Comparison of ENCODE assay signal across 31 cellular contexts in the genomic region with DNA sequence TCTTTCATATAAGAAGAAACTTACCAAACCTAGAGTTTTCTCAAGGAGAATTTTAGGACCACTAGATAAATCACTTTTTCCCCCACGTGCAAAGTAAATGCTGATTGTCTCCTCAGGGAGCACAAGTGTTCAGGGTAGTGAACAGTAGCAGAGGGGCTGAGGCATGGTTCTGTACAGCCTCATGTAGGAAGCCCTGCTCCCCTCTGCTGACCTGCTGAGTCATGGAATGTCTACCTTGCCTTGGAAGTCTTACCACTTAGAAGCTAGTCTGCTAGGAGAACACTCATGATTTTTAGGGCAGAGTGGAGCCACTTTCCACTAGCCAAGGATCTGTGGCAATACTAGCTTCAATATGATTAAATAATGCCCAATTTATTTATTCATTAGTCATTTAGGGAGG.
DNase-seq lines count a peak whose midpoint lies in the region; ATAC-seq, FAIRE-seq and TF ChIP-seq lines count a peak whose summit lies in the region.
"Had no signal": no experiment of that assay in that cellular context is flagged by ENCODE, and none has a peak within 500 bp of the region (broad histone marks: within the 10 kb centered on the region; RNA-seq: fewer than 3 reads in every experiment).

No MANE protein-coding gene starts in this region.

- H3K4me1 ChIP-seq in HUES48 (ENCODE audit: control insufficient read depth, insufficient read depth, low read length) (peaks cover 13% of the 10 kb centered on the region), astrocyte (ENCODE audit: insufficient read depth, low read length) (no peaks in the 10 kb centered on the region), mesodermal cell (ENCODE audit: control insufficient read depth, insufficient read depth, low read length, poor library complexity, severe bottlenecking) (peaks cover 5% of the 10 kb centered on the region)
- H3K4me1 ChIP-seq: A549, upper lobe of left lung had no signal

- FAIRE-seq in astrocyte (lab: Jason Lieb, UNC) = no peak
- FAIRE-seq: A549, D721Med, GM12878, kidney had no signal

- no CpG with 5 or more reads among the region's 1 CpG for WGBS in mesodermal cell (ENCODE audit: insufficient coverage in 2 of 2), 2 experiments

- H3K4me1 Mint-ChIP-seq in astrocyte (ENCODE audit: low read depth, unreplicated experiment) = peaks cover 7% of the 10 kb centered on the region
- H3K4me1 Mint-ChIP-seq: central memory CD8-positive, alpha-beta T cell; natural killer cell; stimulated activated effector memory CD8-positive, alpha-beta T cell treated with anti-CD3 and anti-CD28 coated beads, Interleukin-12 subunit alpha, Interleukin-12 subunit beta, amount 100 ng/mL, for 72 hours had no signal

- DNase-seq in astrocyte (ENCODE audit: low read depth) (peak; percentile 10), HK-2 (ENCODE audit: unreplicated experiment) (no peak), kidney glomerular epithelial cell (lab: John Stamatoyannopoulos, UW) (no peak), NOMO-1 treated with DMSO at 0.1 percent for 48 hours (lab: John Stamatoyannopoulos, UW; ENCODE audit: unreplicated experiment) (no peak)
- no peak for DNase-seq in stimulated activated naive CD8-positive, alpha-beta T cell treated with anti-CD3 and anti-CD28 coated beads, Interleukin-15, Interleukin-2, amounts not matched to agents 100 U/mL and 50 U/mL, for 24 hours
- DNase-seq: activated CD4-positive, alpha-beta memory T cell treated with anti-CD3 and anti-CD28 coated beads for 36 hours; activated CD4-positive, alpha-beta T cell treated with anti-CD3 and anti-CD28 coated beads for 1 hour; activated T-cell treated with anti-CD3 and anti-CD28 coated beads, Interleukin-2, amount 50 U/mL, for 72 hours; glutamatergic neuron; KBM-7; kidney; natural killer cell; NCI-H1105; NCI-H187; NCI-H2171; NCI-H524 treated with DMSO at 0.1 percent for 48 hours; SIG-M5; stimulated activated CD4-positive, alpha-beta T cell treated with anti-CD3 and anti-CD28 coated beads, Interleukin-15, amount 100 ng/mL, for 24 hours; substantia nigra; upper lobe of left lung had no signal

- H3K27ac Mint-ChIP-seq in astrocyte (ENCODE audit: unreplicated experiment) = peak overlapping the region; percentile 67
- H3K27ac Mint-ChIP-seq: activated CD4-positive, alpha-beta memory T cell treated with anti-CD3 and anti-CD28 coated beads for 36 hours; activated T-cell treated with anti-CD3 and anti-CD28 coated beads, Interleukin-2, amount 50 U/mL, for 72 hours; natural killer cell; stimulated activated effector memory CD8-positive, alpha-beta T cell treated with anti-CD3 and anti-CD28 coated beads, Interleukin-12 subunit alpha, Interleukin-12 subunit beta, amount 100 ng/mL, for 72 hours; T-helper 2 cell treated with Interferon-gamma antibody and Interleukin-4, amounts not matched to agents 5 μg/mL and 100 μg/mL, for 36 hours had no signal

- H3K9me3 Mint-ChIP-seq in astrocyte (ENCODE audit: unreplicated experiment) = peaks cover 2% of the 10 kb centered on the region

- H2AFZ ChIP-seq in astrocyte (ENCODE audit: low read depth, low read length) = no peak overlapping the region

- H4K20me1 ChIP-seq in astrocyte (ENCODE audit: insufficient read depth, low read length) = no peaks in the 10 kb centered on the region

- H3K4me3 Mint-ChIP-seq in astrocyte (ENCODE audit: unreplicated experiment) = no peak overlapping the region
- H3K4me3 Mint-ChIP-seq: activated CD4-positive, alpha-beta memory T cell treated with anti-CD3 and anti-CD28 coated beads for 36 hours; activated T-cell treated with anti-CD3 and anti-CD28 coated beads, Interleukin-2, amount 50 U/mL, for 72 hours; central memory CD8-positive, alpha-beta T cell; natural killer cell; stimulated activated effector memory CD8-positive, alpha-beta T cell treated with anti-CD3 and anti-CD28 coated beads, Interleukin-12 subunit alpha, Interleukin-12 subunit beta, amount 100 ng/mL, for 72 hours; T-helper 2 cell treated with Interferon-gamma antibody and Interleukin-4, amounts not matched to agents 5 μg/mL and 100 μg/mL, for 36 hours had no signal

- H3K36me3 Mint-ChIP-seq in astrocyte (ENCODE audit: low read depth, unreplicated experiment) = no peaks in the 10 kb centered on the region
- H3K36me3 Mint-ChIP-seq: activated CD4-positive, alpha-beta memory T cell treated with anti-CD3 and anti-CD28 coated beads for 36 hours; natural killer cell; stimulated activated effector memory CD8-positive, alpha-beta T cell treated with anti-CD3 and anti-CD28 coated beads, Interleukin-12 subunit alpha, Interleukin-12 subunit beta, amount 100 ng/mL, for 72 hours had no signal

- no peak for ATAC-seq in stimulated activated naive CD8-positive, alpha-beta T cell treated with anti-CD3 and anti-CD28 coated beads, Interleukin-15, Interleukin-2, amounts not matched to agents 100 U/mL and 50 U/mL, for 24 hours
- ATAC-seq: A549; activated T-cell treated with anti-CD3 and anti-CD28 coated beads, Interleukin-2, amount 50 U/mL, for 72 hours; esophagus mucosa; GM12878; natural killer cell; stimulated activated effector memory CD8-positive, alpha-beta T cell treated with anti-CD3 and anti-CD28 coated beads, Interleukin-12 subunit alpha, Interleukin-12 subunit beta, amount 100 ng/mL, for 72 hours had no signal

- H3K4me3 ChIP-seq in HUES48 (ENCODE audit: low read depth, low read length) (no peak overlapping the region), astrocyte (ENCODE audit: insufficient read depth, low read depth, low read length) (no peak overlapping the region), mesodermal cell (ENCODE audit: extremely low read depth, insufficient read depth, low read length, poor library complexity, severe bottlenecking) (no peak overlapping the region)
- H3K4me3 ChIP-seq: A549, GM12878, MG63, upper lobe of left lung had no signal

- no peak overlapping the region for H3K9ac ChIP-seq in HUES48 (ENCODE audit: low read depth, low read length)
- no peak overlapping the region for H3K9ac ChIP-seq in astrocyte (ENCODE audit: low read length)

- H3K27me3 Mint-ChIP-seq in astrocyte (ENCODE audit: low read depth, unreplicated experiment) = no peaks in the 10 kb centered on the region
- H3K27me3 Mint-ChIP-seq: activated CD4-positive, alpha-beta memory T cell treated with anti-CD3 and anti-CD28 coated beads for 36 hours; central memory CD8-positive, alpha-beta T cell had no signal

- H3K27me3 ChIP-seq in HUES48 (ENCODE audit: control insufficient read depth, insufficient read depth, low read length) = no peaks in the 10 kb centered on the region
- H3K27me3 ChIP-seq in astrocyte (ENCODE audit: insufficient read depth, low read length) = no peaks in the 10 kb centered on the region
- H3K27me3 ChIP-seq: MG63, upper lobe of left lung had no signal

- no peaks in the 10 kb centered on the region for H3K9me3 ChIP-seq in HUES48 (ENCODE audit: control insufficient read depth, insufficient read depth, low read length)
- no peaks in the 10 kb centered on the region for H3K9me3 ChIP-seq in astrocyte (ENCODE audit: insufficient read depth, low read depth, low read length)
- H3K9me3 ChIP-seq in mesodermal cell (ENCODE audit: control insufficient read depth, low read length) = no peaks in the 10 kb centered on the region
- H3K9me3 ChIP-seq: upper lobe of left lung had no signal

- no peaks in the 10 kb centered on the region for H3K79me2 ChIP-seq in astrocyte (ENCODE audit: insufficient read depth, low read length)

- no peak overlapping the region for H3K4me2 ChIP-seq in astrocyte (ENCODE audit: low read length)
- H3K4me2 ChIP-seq: A549 had no signal

- H3K36me3 ChIP-seq in HUES48 (ENCODE audit: control insufficient read depth, insufficient read depth, low read length) (no peaks in the 10 kb centered on the region), astrocyte (ENCODE audit: insufficient read depth, low read length) (no peaks in the 10 kb centered on the region), mesodermal cell (ENCODE audit: control insufficient read depth, insufficient read depth, low read length) (no peaks in the 10 kb centered on the region)
- H3K36me3 ChIP-seq: MG63, upper lobe of left lung had no signal

- TF ChIP-seq CTCF in 22Rv1 (IDR thresholded peaks at IDR 0.05) = no peak
- no peak for TF ChIP-seq CTCF in astrocyte (IDR thresholded peaks at IDR 0.05; ENCODE audit: insufficient read depth, low read depth, low read length)

- peak overlapping the region; percentile 43; the same call in 1 of the 2 replicates for H3K27ac ChIP-seq in 22Rv1
- peak overlapping the region; percentile 21 for H3K27ac ChIP-seq in HUES48 (ENCODE audit: low read depth, low read length)
- H3K27ac ChIP-seq in astrocyte (ENCODE audit: low read depth, low read length) = no peak overlapping the region
- peak overlapping the region; percentile 54 for H3K27ac ChIP-seq in mesodermal cell (ENCODE audit: low read depth, low read length, severe bottlenecking)
- H3K27ac ChIP-seq: A549, upper lobe of left lung had no signal
